In the genomic region with DNA sequence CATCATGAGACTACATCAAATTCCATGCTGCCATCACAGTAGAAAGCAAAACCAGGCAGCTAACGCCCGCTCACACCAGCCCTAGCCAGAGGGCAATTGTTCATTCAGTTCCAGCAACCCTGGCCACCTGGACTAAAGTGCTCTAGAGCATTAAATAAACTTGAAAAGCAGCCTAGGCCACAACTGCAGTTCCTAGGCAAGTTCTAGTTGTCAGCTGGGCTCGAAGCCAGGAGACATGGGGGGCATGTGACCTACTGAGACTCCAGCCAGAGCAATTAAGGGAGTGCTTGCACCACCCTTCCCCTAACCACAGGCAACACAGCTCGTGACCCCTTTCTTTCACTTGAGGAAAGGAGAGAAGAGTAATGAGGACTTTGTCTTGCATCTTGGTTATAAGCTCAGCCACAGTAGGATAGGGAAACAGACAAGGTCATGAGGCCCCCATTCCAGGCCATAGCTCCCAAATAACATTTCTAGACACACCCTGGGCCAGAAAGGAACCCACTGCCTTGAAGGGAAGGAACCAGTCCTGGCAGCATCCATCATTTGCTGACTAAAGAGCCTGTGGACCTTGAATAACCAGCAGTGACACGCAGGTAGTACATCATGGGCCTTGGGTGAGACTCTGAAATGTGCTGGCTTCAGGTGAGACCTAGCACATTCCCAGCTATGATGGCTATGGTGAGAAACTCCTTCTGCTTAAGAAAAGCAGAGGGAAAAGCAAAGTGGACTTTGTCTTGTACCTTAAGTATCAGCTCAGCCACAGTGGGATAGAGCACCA, we compare ENCODE assay signal across 9 cellular contexts.
DNase-seq lines count a peak whose midpoint lies in the region; ATAC-seq, FAIRE-seq and TF ChIP-seq lines count a peak whose summit lies in the region.
"Had no signal": no experiment of that assay in that cellular context is flagged by ENCODE, and none has a peak within 500 bp of the region (broad histone marks: within the 10 kb centered on the region; RNA-seq: fewer than 3 reads in every experiment).

No MANE protein-coding gene starts in this region.

- no peak for TF ChIP-seq POLR2A in NB4 (IDR thresholded peaks at IDR 0.05; ENCODE audit: extremely low read depth, insufficient read length)
- no peak for TF ChIP-seq POLR2A in lower leg skin (IDR thresholded peaks at IDR 0.05)

- TF ChIP-seq CTCF in BJ (IDR thresholded peaks at IDR 0.05; ENCODE audit: insufficient read depth, low read depth, low read length) (no peak), NB4 (IDR thresholded peaks at IDR 0.05; ENCODE audit: low read depth, low read length) (no peak), lower leg skin (IDR thresholded peaks at IDR 0.05) (no peak)

- DNase-seq in BJ (ENCODE audit: low read depth) (peak; percentile 7), NB4 (ENCODE audit: low read depth) (peak; percentile 32), caudate nucleus (lab: John Stamatoyannopoulos, UW) (peak in 32 of 61 donors; percentile 1 to 63 (median 12)), lower leg skin (ENCODE audit: low spot score in 2 of 2) (peak; percentile 76 to 89), urothelium cell line (ENCODE audit: low spot score) (no peak)
- no peak for DNase-seq in activated CD4-positive, alpha-beta T cell treated with anti-CD3 and anti-CD28 coated beads, Interleukin-2, amount 50 U/mL, for 1 hour

- ATAC-seq in HG03520 (IDR thresholded peaks at IDR 0.05; ENCODE audit: unreplicated experiment) (no peak), GM21576 (IDR thresholded peaks at IDR 0.05; ENCODE audit: unreplicated experiment) (no peak)

- POLR2A ChIA-PET in BJ (lab: Charles Lee), result interaction anchor here (0.6 kb wide), 1 partner anchor 34 kb away, joined by 7 read pairs; no protein-coding TSS in a partner anchor

- no peaks in the 10 kb centered on the region; the same call in 1 of the 2 replicates for H3K36me3 ChIP-seq in BJ (ENCODE audit: control insufficient read depth, insufficient read depth, low read length)

- FAIRE-seq in urothelium cell line (lab: Jason Lieb, UNC), result no peak

- intact Hi-C loops in lower leg skin (cut with DNase I; ENCODE audit: low total_unique reads), result no loop called here

- WGBS in lower leg skin, 2 donors, result 58 to 61% methylated on average over 5 of the region's 5 CpGs

- peak overlapping the region; percentile 32 for H3K27ac ChIP-seq in caudate nucleus (ENCODE audit: low read depth, low read length)

- no peaks in the 10 kb centered on the region for H3K27me3 ChIP-seq in BJ (ENCODE audit: control insufficient read depth, insufficient read depth, low read length)

- no peak overlapping the region for H3K4me3 ChIP-seq in BJ (ENCODE audit: low read depth, low read length)
- no peak overlapping the region for H3K4me3 ChIP-seq in NB4 (ENCODE audit: low read depth, low read length)
- no peak overlapping the region for H3K4me3 ChIP-seq in lower leg skin (ENCODE audit: low read depth, poor library complexity, severe bottlenecking)
- H3K4me3 ChIP-seq: skin epidermis had no signal

- CTCF ChIA-PET in BJ (lab: Yijun Ruan, JAX), result interaction anchor here (1.0 to 1.5 kb wide), 2 partner anchors 13 to 33 kb away, joined by 4 to 5 read pairs; no protein-coding TSS in a partner anchor

Comparison
In these comparisons a context has a peak if more than half of its experiments do, and no peak if none do; other contexts are left out.
1. DNase-seq: peak in BJ (single experiment), NB4 (single experiment), caudate nucleus (32 of 61) and lower leg skin (2 of 2); none in activated CD4-positive, alpha-beta T cell treated with anti-CD3 and anti-CD28 coated beads, Interleukin-2, amount 50 U/mL, for 1 hour (single experiment) and urothelium cell line (single experiment).